8 cellular contexts compared by ENCODE assay signal in genomic region chr4:141636771-141637460, GRCh38. TPM values are rescaled to one million over a fixed set of nuclear protein-coding genes. Genes with fewer than 3 reads are reported as not detected.
DNase-seq lines count a peak whose midpoint lies in the region; TF ChIP-seq lines count a peak whose summit lies in the region.

No MANE protein-coding gene starts in this region.

- no peaks in the 10 kb centered on the region for H3K9me2 ChIP-seq in GM23248 (ENCODE audit: insufficient read depth)

- H3K27ac ChIP-seq in GM23248, result peak overlapping the region; percentile 62
- H3K27ac ChIP-seq in neural progenitor cell, result no peak overlapping the region

- no peaks in the 10 kb centered on the region for H4K20me1 ChIP-seq in GM23248 (ENCODE audit: insufficient read depth)
- H4K20me1 ChIP-seq in neural progenitor cell (ENCODE audit: low read depth), result no peaks in the 10 kb centered on the region

- peaks cover 3% of the 10 kb centered on the region for H3K4me1 Mint-ChIP-seq in neural progenitor cell

- in situ Hi-C loops in GM23248 (cut with MboI), result no loop called here

- H3K4me1 ChIP-seq in GM23248 (ENCODE audit: insufficient read depth), result peaks cover 9% of the 10 kb centered on the region; the same call in 1 of the 2 replicates
- no peaks in the 10 kb centered on the region for H3K4me1 ChIP-seq in neural progenitor cell

- peaks cover 41% of the 10 kb centered on the region for H3K79me2 ChIP-seq in GM23248 (ENCODE audit: insufficient read depth)
- no peaks in the 10 kb centered on the region for H3K79me2 ChIP-seq in neural progenitor cell (ENCODE audit: low read depth)

- H3K9me3 ChIP-seq in GM23248 (ENCODE audit: low read depth) (no peaks in the 10 kb centered on the region), neural progenitor cell (ENCODE audit: low read depth) (no peaks in the 10 kb centered on the region)

- peak; percentile 39 for DNase-seq in NCI-H748 (lab: John Stamatoyannopoulos, UW; ENCODE audit: unreplicated experiment)
- DNase-seq in NCI-H748 treated with DMSO at 0.1 percent for 48 hours (lab: John Stamatoyannopoulos, UW), result no peak
- DNase-seq in GM23248, result peak; percentile 84
- peak; percentile 51 for DNase-seq in HuH-7 (ENCODE audit: low spot score)
- DNase-seq in activated T-cell treated with anti-CD3 and anti-CD28 coated beads, Interleukin-2, amount 50 U/mL, for 1 hour, result peak; percentile 26
- peak; percentile 57 for DNase-seq in fibroblast of the aortic adventitia (ENCODE audit: low read depth)
- DNase-seq in neural progenitor cell (ENCODE audit: low spot score), result peak; percentile 66
- no peak for DNase-seq in KG1 (lab: John Stamatoyannopoulos, UW)

- 1 to 2% methylated on average over 41 of the region's 41 CpGs for WGBS in GM23248 (ENCODE audit: low coverage in 1 of 2, low lambda C conversion rate in 2 of 2, missing lambda C conversion rate in 2 of 2), 2 experiments

- H3K9ac ChIP-seq in GM23248 (peak overlapping the region; percentile 86), neural progenitor cell (no peak overlapping the region)

- peak overlapping the region; percentile 96 for H3K4me3 ChIP-seq in GM23248
- peak overlapping the region; percentile 82 for H3K4me3 ChIP-seq in fibroblast of the aortic adventitia (ENCODE audit: low read depth, low read length)
- H3K4me3 ChIP-seq in neural progenitor cell, result peak overlapping the region; percentile 60

- peaks cover 17% of the 10 kb centered on the region for H3K27me3 Mint-ChIP-seq in neural progenitor cell (ENCODE audit: insufficient read depth, low read depth)

- peak overlapping the region; percentile 88 for H3K4me3 Mint-ChIP-seq in neural progenitor cell

- no peaks in the 10 kb centered on the region for H3F3A ChIP-seq in GM23248 (ENCODE audit: insufficient read depth)
- no peaks in the 10 kb centered on the region for H3F3A ChIP-seq in neural progenitor cell (ENCODE audit: low read depth)

- TF ChIP-seq CTCF in fibroblast of the aortic adventitia (IDR thresholded peaks at IDR 0.05; ENCODE audit: insufficient read depth, low read length) (no peak), neural progenitor cell (IDR thresholded peaks at IDR 0.05) (no peak)

- H2AFZ ChIP-seq in GM23248 (peak overlapping the region; percentile 96), neural progenitor cell (replicated peaks) (peak overlapping the region; percentile 74)

- no peak overlapping the region for H3K27ac Mint-ChIP-seq in neural progenitor cell

- H3K4me2 ChIP-seq in GM23248 (ENCODE audit: unreplicated experiment) (peak overlapping the region; percentile 94), neural progenitor cell (peak overlapping the region; percentile 91)

- H3K36me3 Mint-ChIP-seq in neural progenitor cell, result no peaks in the 10 kb centered on the region

- H3K36me3 ChIP-seq in GM23248 (ENCODE audit: low read depth) (no peaks in the 10 kb centered on the region), neural progenitor cell (no peaks in the 10 kb centered on the region)

- no peaks in the 10 kb centered on the region for H3K9me3 Mint-ChIP-seq in neural progenitor cell

- H3K27me3 ChIP-seq in GM23248 (replicated peaks; ENCODE audit: insufficient read depth) (no peaks in the 10 kb centered on the region), neural progenitor cell (peaks cover 58% of the 10 kb centered on the region)

RNA-seq across cellular contexts. Expression of gene IL15, which starts 0.5 kb away (rescaled TPM):
- 5.8 and 7.1 TPM in 2 replicates for total RNA-seq in GM23248 (2014; rRNA removed; shearing (Covaris generic))
- 7.6 and 8.5 TPM in 2 replicates for polyA plus RNA-seq in GM23248 (2016; fragmentation: Nextera tagmentation; extraction: Ambion mirVana)
- total RNA-seq in fibroblast of the aortic adventitia (ENCODE audit: low replicate concordance) (2.3 TPM in 2 replicates), neural progenitor cell (ENCODE audit: low replicate concordance) (not detected in 2 replicates)

Comparison
In these comparisons a context has a peak if more than half of its experiments do, and no peak if none do; other contexts are left out.
1. DNase-seq: peak in NCI-H748 (single experiment), GM23248 (single experiment), HuH-7 (single experiment), activated T-cell treated with anti-CD3 and anti-CD28 coated beads, Interleukin-2, amount 50 U/mL, for 1 hour (single experiment), fibroblast of the aortic adventitia (single experiment) and neural progenitor cell (single experiment); none in NCI-H748 treated with DMSO at 0.1 percent for 48 hours (single experiment) and KG1 (single experiment).
2. Peak in every context shown above with its lines, with median percentiles within 50 percentile points of each other: H3K4me3 ChIP-seq.